Comparison of ENCODE assay signal across 8 cellular contexts in the genomic region with DNA sequence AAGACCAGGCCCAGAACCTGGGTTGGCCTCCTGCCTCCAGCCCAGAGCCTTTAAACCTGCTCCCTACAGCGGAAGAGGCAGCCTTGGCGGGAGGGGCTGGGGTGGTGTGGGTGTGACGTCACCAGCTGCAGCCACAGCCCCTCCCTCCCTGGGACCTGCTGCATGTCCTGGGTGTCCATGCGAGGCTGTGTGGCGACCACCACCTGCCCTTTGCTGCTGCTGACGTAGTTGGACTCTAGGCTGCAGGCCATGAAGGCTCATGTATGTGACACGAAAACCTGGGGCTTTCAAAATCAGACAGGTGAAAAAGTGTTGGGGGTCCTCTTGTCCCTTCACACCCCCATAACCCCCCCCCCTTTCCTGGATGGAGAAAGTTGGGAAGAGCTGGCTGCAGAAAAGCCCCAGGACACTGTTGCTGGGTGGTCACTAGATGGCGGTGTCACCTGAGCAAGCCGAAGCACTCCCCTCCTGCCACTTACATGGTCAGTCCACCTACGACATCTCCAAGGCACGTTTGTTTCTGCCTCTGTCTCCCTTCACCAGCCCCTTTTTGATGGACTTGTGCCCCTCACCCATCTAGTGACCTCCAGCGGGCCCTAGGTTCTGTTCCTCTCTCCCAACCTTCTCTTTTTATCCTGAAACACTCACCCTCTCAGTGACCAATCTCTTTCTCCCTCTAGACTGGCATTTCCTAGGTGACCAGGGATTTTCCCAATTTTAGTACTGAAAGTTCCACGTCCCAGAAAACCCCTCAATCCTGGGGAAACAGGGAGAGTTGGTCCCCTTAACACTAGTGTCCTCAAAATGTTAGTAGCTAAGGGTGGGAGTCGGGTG.
A peak's percentile ranks its signal among the peaks of the same experiment; 100 is the strongest.
DNase-seq lines count a peak whose midpoint lies in the region; ATAC-seq and TF ChIP-seq lines count a peak whose summit lies in the region.

No MANE protein-coding gene starts in this region.

- DNase-seq in EH (ENCODE audit: low read depth) (peak; percentile 75), RPMI8226 (peak; percentile 63), astrocyte of the spinal cord (ENCODE audit: low read depth, low spot score) (peak; percentile 52), iPS DF 19.7 (ENCODE audit: low read depth, low spot score) (peak; percentile 72)
- DNase-seq in stimulated activated CD4-positive, alpha-beta T cell treated with anti-CD3 and anti-CD28 coated beads, Interleukin-12 subunit alpha, Interleukin-12 subunit beta, amount 100 ng/mL, for 4 hours: peak; percentile 28

- no peak overlapping the region for H3K27ac ChIP-seq in KMS-11

- H3K4me3 ChIP-seq in KMS-11 (IDR thresholded peaks at IDR 0.05; ENCODE audit: insufficient read depth, low read depth, low read length) (no peak overlapping the region), astrocyte of the spinal cord (ENCODE audit: low read depth, low read length) (no peak overlapping the region)

- no peaks in the 10 kb centered on the region for H4K20me1 ChIP-seq in KMS-11 (ENCODE audit: insufficient read depth)

- no peak for ATAC-seq in GM18870 (IDR thresholded peaks at IDR 0.05; ENCODE audit: unreplicated experiment)
- no peak for ATAC-seq in GM19351 (IDR thresholded peaks at IDR 0.05; ENCODE audit: unreplicated experiment)

- no peak overlapping the region for H3K4me2 ChIP-seq in KMS-11

- in situ Hi-C loops in astrocyte of the spinal cord (cut with HindIII; ENCODE audit: low sequenced_read_pairs): no loop called here

- H3K79me2 ChIP-seq in KMS-11 (ENCODE audit: insufficient read depth, low read depth): no peaks in the 10 kb centered on the region

- TF ChIP-seq CTCF in KMS-11 (conservative IDR thresholded peaks at IDR 0.05; ENCODE audit: low read depth, low read length) (peak; percentile 71), astrocyte of the spinal cord (IDR thresholded peaks at IDR 0.05; ENCODE audit: low read depth, low read length) (peak; percentile 89)

- no peak overlapping the region for H2AFZ ChIP-seq in KMS-11 (ENCODE audit: low read depth)

- no peaks in the 10 kb centered on the region for H3K36me3 ChIP-seq in KMS-11 (ENCODE audit: insufficient read depth)

- H3K9ac ChIP-seq in KMS-11: no peak overlapping the region

- no peaks in the 10 kb centered on the region for H3K27me3 ChIP-seq in KMS-11 (ENCODE audit: insufficient read depth, low read depth)

- H3K4me1 ChIP-seq in KMS-11 (ENCODE audit: low read depth, poor library complexity, severe bottlenecking): no peaks in the 10 kb centered on the region
